21 cellular contexts compared by ENCODE assay signal in genomic region chr20:990293-990959, GRCh38. TPM values are rescaled to one million over a fixed set of nuclear protein-coding genes. Genes with fewer than 3 reads are reported as not detected.
"Had no signal": no experiment of that assay in that cellular context is flagged by ENCODE, and none has a peak within 500 bp of the region (broad histone marks: within the 10 kb centered on the region; RNA-seq: fewer than 3 reads in every experiment).

No MANE protein-coding gene starts in this region.

- DNase-seq: activated B cell treated with CpG ODN at 0.5 μM for 24 hours; activated CD4-positive, alpha-beta T cell treated with anti-CD3 and anti-CD28 coated beads for 1 hour; activated CD4-positive, alpha-beta T cell treated with anti-CD3 and anti-CD28 coated beads, Interleukin-2, amount 10 ng/mL, durations not matched to agents 24 days and 14 days; activated CD4-positive, alpha-beta T cell treated with anti-CD3 and anti-CD28 coated beads, Interleukin-2, amount 50 U/mL, for 48 hours; activated effector memory CD4-positive, alpha-beta T cell treated with anti-CD3 and anti-CD28 coated beads, Interleukin-2, amount 50 U/mL, for 16 hours; activated naive CD4-positive, alpha-beta T cell treated with Interleukin-2 at 50 U/mL for 16 hours; activated naive CD8-positive, alpha-beta T cell treated with anti-CD3 and anti-CD28 coated beads for 36 hours; activated T-cell treated with anti-CD3 and anti-CD28 coated beads, Interleukin-2, amount 50 U/mL, for 4 hours; cerebellar nuclear complex; NCI-H1092; NCI-H1417; NCI-H1694 treated with DMSO at 0.1 percent for 48 hours; NCI-H2081 treated with DMSO at 0.1 percent for 48 hours; NCI-H446; NCI-H524; PC-3; SHP77 treated with DMSO at 0.1 percent for 48 hours had no signal

- H3K4me1 Mint-ChIP-seq: activated B cell treated with CpG ODN at 0.5 μM for 24 hours; activated CD4-positive, alpha-beta T cell treated with anti-CD3 and anti-CD28 coated beads, Interleukin-2, amount 10 ng/mL, durations not matched to agents 24 days and 14 days had no signal

- H3K4me3 Mint-ChIP-seq: activated B cell treated with CpG ODN at 0.5 μM for 24 hours; activated CD4-positive, alpha-beta T cell treated with anti-CD3 and anti-CD28 coated beads, Interleukin-2, amount 10 ng/mL, durations not matched to agents 24 days and 14 days; activated naive CD8-positive, alpha-beta T cell treated with anti-CD3 and anti-CD28 coated beads for 36 hours; activated T-cell treated with anti-CD3 and anti-CD28 coated beads, Interleukin-2, amount 50 U/mL, for 4 hours; T-helper 1 cell treated with Interleukin-12 subunit alpha and Interleukin-12 subunit beta and Interleukin-4 antibody, amounts not matched to agents 30 μg/mL and 1 μg/mL, for 36 hours had no signal

- H3K36me3 Mint-ChIP-seq: activated naive CD8-positive, alpha-beta T cell treated with anti-CD3 and anti-CD28 coated beads for 36 hours had no signal

- ATAC-seq: activated T-cell treated with anti-CD3 and anti-CD28 coated beads, Interleukin-2, amount 50 U/mL, for 4 hours; PC-3 had no signal

- H3K27ac Mint-ChIP-seq: activated B cell treated with CpG ODN at 0.5 μM for 24 hours; activated CD4-positive, alpha-beta T cell treated with anti-CD3 and anti-CD28 coated beads, Interleukin-2, amount 10 ng/mL, durations not matched to agents 24 days and 14 days; activated naive CD8-positive, alpha-beta T cell treated with anti-CD3 and anti-CD28 coated beads for 36 hours; T-helper 1 cell treated with Interleukin-12 subunit alpha and Interleukin-12 subunit beta and Interleukin-4 antibody, amounts not matched to agents 30 μg/mL and 1 μg/mL, for 36 hours had no signal

- H3K9me3 Mint-ChIP-seq: activated B cell treated with CpG ODN at 0.5 μM for 24 hours; activated CD4-positive, alpha-beta T cell treated with anti-CD3 and anti-CD28 coated beads, Interleukin-2, amount 10 ng/mL, durations not matched to agents 24 days and 14 days; activated naive CD8-positive, alpha-beta T cell treated with anti-CD3 and anti-CD28 coated beads for 36 hours; activated T-cell treated with anti-CD3 and anti-CD28 coated beads, Interleukin-2, amount 50 U/mL, for 4 hours; T-helper 1 cell treated with Interleukin-12 subunit alpha and Interleukin-12 subunit beta and Interleukin-4 antibody, amounts not matched to agents 30 μg/mL and 1 μg/mL, for 36 hours had no signal

RNA-seq across cellular contexts. Expression of gene RSPO4, which starts 11.7 kb away (rescaled TPM):
- total RNA-seq: activated CD4-positive, alpha-beta T cell treated with anti-CD3 and anti-CD28 coated beads, Interleukin-2, amount 10 ng/mL, durations not matched to agents 24 days and 14 days; activated naive CD8-positive, alpha-beta T cell treated with anti-CD3 and anti-CD28 coated beads for 36 hours; activated T-cell treated with anti-CD3 and anti-CD28 coated beads, Interleukin-2, amount 50 U/mL, for 4 hours; cardiac septum; LHCN-M2; M059J; PC-3 had no signal
